In the genomic region with DNA sequence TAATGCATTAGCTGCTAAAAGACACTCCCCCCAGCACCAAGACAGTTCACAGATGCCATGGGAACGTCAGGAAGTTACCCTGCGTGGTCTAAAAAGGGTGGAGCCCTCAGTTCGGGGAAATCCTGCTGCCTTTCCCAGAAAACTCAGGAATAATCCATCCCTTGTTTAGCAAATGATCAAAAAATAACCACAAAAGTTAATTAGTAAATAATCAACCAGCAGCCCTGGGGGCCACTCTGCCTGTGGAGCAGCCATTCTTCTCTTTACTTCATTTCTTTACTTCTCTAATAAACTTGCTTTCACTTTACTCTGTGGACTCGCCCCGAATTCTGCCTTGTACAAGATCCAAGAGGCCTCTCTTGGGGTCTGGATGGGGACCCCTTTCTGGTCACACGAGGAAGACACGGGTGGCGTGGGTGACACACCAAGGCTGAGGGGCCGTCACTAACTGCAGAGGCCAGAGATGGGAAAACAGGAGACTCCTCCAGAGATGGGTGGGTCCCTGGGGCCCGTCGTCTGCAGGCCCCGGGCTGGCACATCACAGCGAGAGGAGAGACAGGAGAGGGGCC, we compare ENCODE assay signal across 21 cellular contexts.
DNase-seq lines count a peak whose midpoint lies in the region; FAIRE-seq and TF ChIP-seq lines count a peak whose summit lies in the region.
"Had no signal": no experiment of that assay in that cellular context is flagged by ENCODE, and none has a peak within 500 bp of the region (broad histone marks: within the 10 kb centered on the region; RNA-seq: fewer than 3 reads in every experiment).

No MANE protein-coding gene starts in this region.

- H3K4me2 ChIP-seq in BLaER1 treated with 17β-estradiol and CSF1 and Interleukin-3, amounts not matched to agents 10 nM and 100 nM = peak overlapping the region in 8 of 11 experiments; percentile 0 to 78 (median 48); a peak in 9 of 22 replicates

- DNase-seq in Calu3 = no peak
- DNase-seq in kidney = no peak
- DNase-seq in NCI-H82 treated with DMSO at 0.1 percent for 48 hours (lab: John Stamatoyannopoulos, UW; ENCODE audit: unreplicated experiment) = no peak
- no peak for DNase-seq in HCEC 1CT
- DNase-seq in stimulated activated CD4-positive, alpha-beta T cell treated with anti-CD3 and anti-CD28 coated beads, Interleukin-4, amount 100 ng/mL, for 24 hours = no peak
- DNase-seq: ACHN; BE2C; CD8-positive, alpha-beta T cell; DMS 273 treated with DMSO at 0.1 percent for 48 hours; DMS53; DND-41; EL; H9; IMR-90; KBM-7 had no signal

- no TSS peak for BruUV-seq in Calu3 (replicated peaks; lab: Mats Ljungman, UMichigan)

- H3K27me3 Mint-ChIP-seq in Calu3 (ENCODE audit: unreplicated experiment) = peaks cover 74% of the 10 kb centered on the region

- peaks cover 10% of the 10 kb centered on the region for H3K4me1 Mint-ChIP-seq in Calu3 (ENCODE audit: low read depth, unreplicated experiment)
- H3K4me1 Mint-ChIP-seq: H9 had no signal

- peaks cover 26 to 46% (median 29%) of the 10 kb centered on the region in 11 experiments for H3K27me3 ChIP-seq in BLaER1 treated with 17β-estradiol and CSF1 and Interleukin-3, amounts not matched to agents 10 nM and 100 nM

- peak overlapping the region; percentile 6 for H3K4me3 Mint-ChIP-seq in Calu3 (ENCODE audit: low read depth, unreplicated experiment)
- H3K4me3 Mint-ChIP-seq: CD8-positive, alpha-beta T cell; H9 had no signal

- H4K20me1 ChIP-seq in BLaER1 treated with 17β-estradiol and CSF1 and Interleukin-3, amounts not matched to agents 10 nM and 100 nM = peaks cover 0 to 28% (median 0%) of the 10 kb centered on the region in 11 experiments; a peak in 8 of 22 replicates

- CTCF ChIA-PET in Calu3 (lab: Charles Lee) = no interaction called here

- H3K36me3 ChIP-seq in BLaER1 treated with 17β-estradiol and CSF1 and Interleukin-3, amounts not matched to agents 10 nM and 100 nM = no peaks in the 10 kb centered on the region
- H3K36me3 ChIP-seq in kidney (ENCODE audit: control insufficient read depth in 1 of 2, insufficient read depth in 2 of 2, low read length in 2 of 2) = no peaks in the 10 kb centered on the region
- H3K36me3 ChIP-seq: BE2C had no signal

- peaks cover 0 to 8% (median 0%) of the 10 kb centered on the region in 11 experiments; a peak in 4 of 22 replicates for H3K9me3 ChIP-seq in BLaER1 treated with 17β-estradiol and CSF1 and Interleukin-3, amounts not matched to agents 10 nM and 100 nM (replicated peaks in 1 of 11)
- no peaks in the 10 kb centered on the region for H3K9me3 ChIP-seq in kidney (ENCODE audit: control insufficient read depth in 1 of 2, low read length in 2 of 2)
- H3K9me3 ChIP-seq: BE2C had no signal

- FAIRE-seq in kidney (lab: Jason Lieb, UNC) = peak; percentile 49
- FAIRE-seq: A204.1, GM12878, GM19239, H1 had no signal

- no peaks in the 10 kb centered on the region for H3K9me3 Mint-ChIP-seq in Calu3 (ENCODE audit: low read depth, unreplicated experiment)
- H3K9me3 Mint-ChIP-seq: CD8-positive, alpha-beta T cell had no signal

- peaks cover 16 to 69% (median 56%) of the 10 kb centered on the region in 10 experiments for H3K4me1 ChIP-seq in BLaER1 treated with 17β-estradiol and CSF1 and Interleukin-3, amounts not matched to agents 10 nM and 100 nM
- H3K4me1 ChIP-seq in kidney (ENCODE audit: control insufficient read depth in 1 of 2, insufficient read depth in 1 of 2, low read depth in 1 of 2, low read length in 2 of 2) = peaks cover 0 to 13% of the 10 kb centered on the region in 2 donors
- H3K4me1 ChIP-seq: BE2C had no signal

- H3K4me3 ChIP-seq in BLaER1 treated with 17β-estradiol and CSF1 and Interleukin-3, amounts not matched to agents 10 nM and 100 nM = no peak overlapping the region
- peak overlapping the region in 1 of 2 donors; percentile 21 for H3K4me3 ChIP-seq in kidney (ENCODE audit: low read length in 2 of 2)
- H3K4me3 ChIP-seq: GM12878 had no signal

- H3K27ac ChIP-seq in BLaER1 treated with 17β-estradiol and CSF1 and Interleukin-3, amounts not matched to agents 10 nM and 100 nM = peak overlapping the region in 1 of 11 experiments; percentile 39; a peak in 1 of 22 replicates
- H3K27ac ChIP-seq in kidney (ENCODE audit: low read depth in 2 of 2, low read length in 2 of 2) = peak overlapping the region in 1 of 2 donors; percentile 48
- H3K27ac ChIP-seq: HL-60 had no signal

- no peak overlapping the region for H3K9ac ChIP-seq in BLaER1 treated with 17β-estradiol and CSF1 and Interleukin-3, amounts not matched to agents 10 nM and 100 nM
- no peak overlapping the region for H3K9ac ChIP-seq in kidney (ENCODE audit: low read length in 2 of 2)

- no peaks in the 10 kb centered on the region for H3K36me3 Mint-ChIP-seq in Calu3 (ENCODE audit: insufficient read depth, unreplicated experiment)
- H3K36me3 Mint-ChIP-seq: CD8-positive, alpha-beta T cell had no signal

- TF ChIP-seq CTCF in Calu3 (IDR thresholded peaks at IDR 0.05; ENCODE audit: unreplicated experiment) = no peak
- no peak for TF ChIP-seq CTCF in kidney (IDR thresholded peaks at IDR 0.05; ENCODE audit: borderline replicate concordance, extremely low read depth, insufficient read depth)

- no peak overlapping the region for H3K27ac Mint-ChIP-seq in Calu3 (ENCODE audit: unreplicated experiment)
- H3K27ac Mint-ChIP-seq: CD8-positive, alpha-beta T cell; H9 had no signal

- intact Hi-C loops in Calu3 (cut with micrococcal nuclease; ENCODE audit: unreplicated experiment) = no loop called here
- intact Hi-C loops in kidney (cut with DNase I) = no loop called here
